2 cellular contexts compared by ENCODE assay signal in the genomic region with DNA sequence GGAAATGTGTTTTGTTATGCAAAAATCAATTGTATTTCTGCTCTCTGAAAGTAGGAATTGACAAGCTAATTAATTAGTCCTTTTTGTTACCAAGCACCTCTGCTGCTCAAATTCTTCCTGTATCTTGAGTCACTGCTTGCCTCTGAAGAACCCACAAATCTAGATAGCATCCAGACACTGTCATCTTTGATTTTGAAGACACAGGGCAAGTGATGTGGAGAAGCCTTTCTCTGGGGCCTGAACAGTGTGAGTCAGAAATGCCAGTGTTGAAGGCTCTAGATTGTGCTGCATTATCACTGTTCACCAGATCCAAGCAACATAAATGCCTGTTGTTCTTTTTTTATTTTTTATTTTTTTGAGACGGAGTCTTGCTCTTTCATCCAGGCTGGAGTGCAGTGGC.
TF ChIP-seq lines count a peak whose summit lies in the region.

No MANE protein-coding gene starts in this region.

TF ChIP-seq in SK-N-SH treated with all-trans-retinoic acid at 6 μM for 48 hours, 23 proteins besides CTCF, POLR2A, EP300 and RAD21:
- TF ChIP-seq ESRRG (CRISPR knock-in tag; IDR thresholded peaks at IDR 0.05) (no peak), TOX (CRISPR knock-in tag; IDR thresholded peaks at IDR 0.05; ENCODE audit: borderline replicate concordance) (no peak), PPARA (CRISPR knock-in tag; IDR thresholded peaks at IDR 0.05; ENCODE audit: borderline replicate concordance) (no peak), OSR1 (CRISPR knock-in tag; IDR thresholded peaks at IDR 0.05) (no peak), ZNF8 (CRISPR knock-in tag; IDR thresholded peaks at IDR 0.05) (no peak), RARB (CRISPR knock-in tag; IDR thresholded peaks at IDR 0.05) (no peak), BACH2 (CRISPR knock-in tag; IDR thresholded peaks at IDR 0.05; ENCODE audit: borderline replicate concordance) (no peak), ZNF565 (CRISPR knock-in tag; conservative IDR thresholded peaks at IDR 0.05; ENCODE audit: low read depth) (no peak), ZC3H10 (CRISPR knock-in tag; IDR thresholded peaks at IDR 0.05) (no peak), SNAI2 (CRISPR knock-in tag; IDR thresholded peaks at IDR 0.05) (no peak), ARNTL (CRISPR knock-in tag; IDR thresholded peaks at IDR 0.05; ENCODE audit: borderline replicate concordance, low read depth) (no peak)
- TF ChIP-seq, protein P1, sequence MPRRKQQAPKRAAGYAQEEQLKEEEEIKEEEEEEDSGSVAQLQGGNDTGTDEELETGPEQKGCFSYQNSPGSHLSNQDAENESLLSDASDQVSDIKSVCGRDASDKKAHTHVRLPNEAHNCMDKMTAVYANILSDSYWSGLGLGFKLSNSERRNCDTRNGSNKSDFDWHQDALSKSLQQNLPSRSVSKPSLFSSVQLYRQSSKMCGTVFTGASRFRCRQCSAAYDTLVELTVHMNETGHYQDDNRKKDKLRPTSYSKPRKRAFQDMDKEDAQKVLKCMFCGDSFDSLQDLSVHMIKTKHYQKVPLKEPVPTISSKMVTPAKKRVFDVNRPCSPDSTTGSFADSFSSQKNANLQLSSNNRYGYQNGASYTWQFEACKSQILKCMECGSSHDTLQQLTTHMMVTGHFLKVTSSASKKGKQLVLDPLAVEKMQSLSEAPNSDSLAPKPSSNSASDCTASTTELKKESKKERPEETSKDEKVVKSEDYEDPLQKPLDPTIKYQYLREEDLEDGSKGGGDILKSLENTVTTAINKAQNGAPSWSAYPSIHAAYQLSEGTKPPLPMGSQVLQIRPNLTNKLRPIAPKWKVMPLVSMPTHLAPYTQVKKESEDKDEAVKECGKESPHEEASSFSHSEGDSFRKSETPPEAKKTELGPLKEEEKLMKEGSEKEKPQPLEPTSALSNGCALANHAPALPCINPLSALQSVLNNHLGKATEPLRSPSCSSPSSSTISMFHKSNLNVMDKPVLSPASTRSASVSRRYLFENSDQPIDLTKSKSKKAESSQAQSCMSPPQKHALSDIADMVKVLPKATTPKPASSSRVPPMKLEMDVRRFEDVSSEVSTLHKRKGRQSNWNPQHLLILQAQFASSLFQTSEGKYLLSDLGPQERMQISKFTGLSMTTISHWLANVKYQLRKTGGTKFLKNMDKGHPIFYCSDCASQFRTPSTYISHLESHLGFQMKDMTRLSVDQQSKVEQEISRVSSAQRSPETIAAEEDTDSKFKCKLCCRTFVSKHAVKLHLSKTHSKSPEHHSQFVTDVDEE (CRISPR knock-in tag; IDR thresholded peaks at IDR 0.05): no peak
- TF ChIP-seq, protein P2, sequence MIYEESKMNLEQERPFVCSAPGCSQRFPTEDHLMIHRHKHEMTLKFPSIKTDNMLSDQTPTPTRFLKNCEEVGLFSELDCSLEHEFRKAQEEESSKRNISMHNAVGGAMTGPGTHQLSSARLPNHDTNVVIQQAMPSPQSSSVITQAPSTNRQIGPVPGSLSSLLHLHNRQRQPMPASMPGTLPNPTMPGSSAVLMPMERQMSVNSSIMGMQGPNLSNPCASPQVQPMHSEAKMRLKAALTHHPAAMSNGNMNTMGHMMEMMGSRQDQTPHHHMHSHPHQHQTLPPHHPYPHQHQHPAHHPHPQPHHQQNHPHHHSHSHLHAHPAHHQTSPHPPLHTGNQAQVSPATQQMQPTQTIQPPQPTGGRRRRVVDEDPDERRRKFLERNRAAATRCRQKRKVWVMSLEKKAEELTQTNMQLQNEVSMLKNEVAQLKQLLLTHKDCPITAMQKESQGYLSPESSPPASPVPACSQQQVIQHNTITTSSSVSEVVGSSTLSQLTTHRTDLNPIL (CRISPR knock-in tag; IDR thresholded peaks at IDR 0.05; ENCODE audit: low read depth): no peak
- TF ChIP-seq, protein P3, sequence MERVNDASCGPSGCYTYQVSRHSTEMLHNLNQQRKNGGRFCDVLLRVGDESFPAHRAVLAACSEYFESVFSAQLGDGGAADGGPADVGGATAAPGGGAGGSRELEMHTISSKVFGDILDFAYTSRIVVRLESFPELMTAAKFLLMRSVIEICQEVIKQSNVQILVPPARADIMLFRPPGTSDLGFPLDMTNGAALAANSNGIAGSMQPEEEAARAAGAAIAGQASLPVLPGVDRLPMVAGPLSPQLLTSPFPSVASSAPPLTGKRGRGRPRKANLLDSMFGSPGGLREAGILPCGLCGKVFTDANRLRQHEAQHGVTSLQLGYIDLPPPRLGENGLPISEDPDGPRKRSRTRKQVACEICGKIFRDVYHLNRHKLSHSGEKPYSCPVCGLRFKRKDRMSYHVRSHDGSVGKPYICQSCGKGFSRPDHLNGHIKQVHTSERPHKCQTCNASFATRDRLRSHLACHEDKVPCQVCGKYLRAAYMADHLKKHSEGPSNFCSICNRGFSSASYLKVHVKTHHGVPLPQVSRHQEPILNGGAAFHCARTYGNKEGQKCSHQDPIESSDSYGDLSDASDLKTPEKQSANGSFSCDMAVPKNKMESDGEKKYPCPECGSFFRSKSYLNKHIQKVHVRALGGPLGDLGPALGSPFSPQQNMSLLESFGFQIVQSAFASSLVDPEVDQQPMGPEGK (CRISPR knock-in tag; IDR thresholded peaks at IDR 0.05; ENCODE audit: borderline replicate concordance): no peak

TF ChIP-seq in K562, 482 proteins besides CTCF, POLR2A, EP300 and RAD21 (continues in another document):
- peak; percentile 76 for TF ChIP-seq TCF3 (CRISPR knock-in tag; IDR thresholded peaks at IDR 0.05)
- peak; percentile 65 for TF ChIP-seq TAL1 (IDR thresholded peaks at IDR 0.05)
- peak; percentile 70 for TF ChIP-seq MEIS2 (IDR thresholded peaks at IDR 0.05; ENCODE audit: partially characterized antibody)
- no peak for TF ChIP-seq SMAD3 (CRISPR knock-in tag; conservative IDR thresholded peaks at IDR 0.05)
- TF ChIP-seq, protein P4, sequence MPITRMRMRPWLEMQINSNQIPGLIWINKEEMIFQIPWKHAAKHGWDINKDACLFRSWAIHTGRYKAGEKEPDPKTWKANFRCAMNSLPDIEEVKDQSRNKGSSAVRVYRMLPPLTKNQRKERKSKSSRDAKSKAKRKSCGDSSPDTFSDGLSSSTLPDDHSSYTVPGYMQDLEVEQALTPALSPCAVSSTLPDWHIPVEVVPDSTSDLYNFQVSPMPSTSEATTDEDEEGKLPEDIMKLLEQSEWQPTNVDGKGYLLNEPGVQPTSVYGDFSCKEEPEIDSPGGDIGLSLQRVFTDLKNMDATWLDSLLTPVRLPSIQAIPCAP (CRISPR knock-in tag; IDR thresholded peaks at IDR 0.05; ENCODE audit: borderline replicate concordance): no peak
- TF ChIP-seq SMARCA5 (IDR thresholded peaks at IDR 0.05): no peak
- no peak for TF ChIP-seq ZNF217 (CRISPR knock-in tag; IDR thresholded peaks at IDR 0.05)
- TF ChIP-seq ASH1L (IDR thresholded peaks at IDR 0.05; ENCODE audit: borderline replicate concordance, low read depth, partially characterized antibody): no peak
- no peak for TF ChIP-seq NFE2L1 (tag; IDR thresholded peaks at IDR 0.05; ENCODE audit: borderline replicate concordance, low read depth)
- TF ChIP-seq ZNF146 (CRISPR knock-in tag; IDR thresholded peaks at IDR 0.05; ENCODE audit: unreplicated experiment): no peak
- TF ChIP-seq ILF3 (IDR thresholded peaks at IDR 0.05; ENCODE audit: borderline replicate concordance): no peak
- TF ChIP-seq KDM1A (IDR thresholded peaks at IDR 0.05): peak; percentile 93
- no peak for TF ChIP-seq LEF1 (IDR thresholded peaks at IDR 0.05)
- no peak for TF ChIP-seq ZNF780A (CRISPR knock-in tag; IDR thresholded peaks at IDR 0.05)
- peak; percentile 53 for TF ChIP-seq TEAD4 (IDR thresholded peaks at IDR 0.05; ENCODE audit: low read length)
- no peak for TF ChIP-seq TEAD4 (CRISPR knock-in tag; IDR thresholded peaks at IDR 0.05; ENCODE audit: borderline replicate concordance)
- no peak for TF ChIP-seq ZKSCAN3 (CRISPR knock-in tag; IDR thresholded peaks at IDR 0.05)
- TF ChIP-seq, protein P5, sequence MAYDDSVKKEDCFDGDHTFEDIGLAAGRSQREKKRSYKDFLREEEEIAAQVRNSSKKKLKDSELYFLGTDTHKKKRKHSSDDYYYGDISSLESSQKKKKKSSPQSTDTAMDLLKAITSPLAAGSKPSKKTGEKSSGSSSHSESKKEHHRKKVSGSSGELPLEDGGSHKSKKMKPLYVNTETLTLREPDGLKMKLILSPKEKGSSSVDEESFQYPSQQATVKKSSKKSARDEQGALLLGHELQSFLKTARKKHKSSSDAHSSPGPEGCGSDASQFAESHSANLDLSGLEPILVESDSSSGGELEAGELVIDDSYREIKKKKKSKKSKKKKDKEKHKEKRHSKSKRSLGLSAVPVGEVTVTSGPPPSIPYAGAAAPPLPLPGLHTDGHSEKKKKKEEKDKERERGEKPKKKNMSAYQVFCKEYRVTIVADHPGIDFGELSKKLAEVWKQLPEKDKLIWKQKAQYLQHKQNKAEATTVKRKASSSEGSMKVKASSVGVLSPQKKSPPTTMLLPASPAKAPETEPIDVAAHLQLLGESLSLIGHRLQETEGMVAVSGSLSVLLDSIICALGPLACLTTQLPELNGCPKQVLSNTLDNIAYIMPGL (CRISPR knock-in tag; IDR thresholded peaks at IDR 0.05): no peak
- TF ChIP-seq, protein P6, sequence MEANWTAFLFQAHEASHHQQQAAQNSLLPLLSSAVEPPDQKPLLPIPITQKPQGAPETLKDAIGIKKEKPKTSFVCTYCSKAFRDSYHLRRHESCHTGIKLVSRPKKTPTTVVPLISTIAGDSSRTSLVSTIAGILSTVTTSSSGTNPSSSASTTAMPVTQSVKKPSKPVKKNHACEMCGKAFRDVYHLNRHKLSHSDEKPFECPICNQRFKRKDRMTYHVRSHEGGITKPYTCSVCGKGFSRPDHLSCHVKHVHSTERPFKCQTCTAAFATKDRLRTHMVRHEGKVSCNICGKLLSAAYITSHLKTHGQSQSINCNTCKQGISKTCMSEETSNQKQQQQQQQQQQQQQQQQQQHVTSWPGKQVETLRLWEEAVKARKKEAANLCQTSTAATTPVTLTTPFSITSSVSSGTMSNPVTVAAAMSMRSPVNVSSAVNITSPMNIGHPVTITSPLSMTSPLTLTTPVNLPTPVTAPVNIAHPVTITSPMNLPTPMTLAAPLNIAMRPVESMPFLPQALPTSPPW (CRISPR knock-in tag; IDR thresholded peaks at IDR 0.05): no peak
- TF ChIP-seq RNF2 (IDR thresholded peaks at IDR 0.05): no peak
- TF ChIP-seq, protein P2 (CRISPR knock-in tag; IDR thresholded peaks at IDR 0.05): no peak
- TF ChIP-seq SMARCA4 (IDR thresholded peaks at IDR 0.05): peak; percentile 67
- TF ChIP-seq EGR1 (conservative IDR thresholded peaks at IDR 0.05): no peak
- TF ChIP-seq ZNF311 (CRISPR knock-in tag; IDR thresholded peaks at IDR 0.05): no peak
- TF ChIP-seq, protein P7, sequence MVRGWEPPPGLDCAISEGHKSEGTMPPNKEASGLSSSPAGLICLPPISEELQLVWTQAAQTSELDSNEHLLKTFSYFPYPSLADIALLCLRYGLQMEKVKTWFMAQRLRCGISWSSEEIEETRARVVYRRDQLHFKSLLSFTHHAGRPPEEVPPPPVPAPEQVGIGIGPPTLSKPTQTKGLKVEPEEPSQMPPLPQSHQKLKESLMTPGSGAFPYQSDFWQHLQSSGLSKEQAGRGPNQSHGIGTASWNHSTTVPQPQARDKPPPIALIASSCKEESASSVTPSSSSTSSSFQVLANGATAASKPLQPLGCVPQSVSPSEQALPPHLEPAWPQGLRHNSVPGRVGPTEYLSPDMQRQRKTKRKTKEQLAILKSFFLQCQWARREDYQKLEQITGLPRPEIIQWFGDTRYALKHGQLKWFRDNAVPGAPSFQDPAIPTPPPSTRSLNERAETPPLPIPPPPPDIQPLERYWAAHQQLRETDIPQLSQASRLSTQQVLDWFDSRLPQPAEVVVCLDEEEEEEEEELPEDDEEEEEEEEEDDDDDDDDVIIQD (CRISPR knock-in tag; IDR thresholded peaks at IDR 0.05): no peak
- TF ChIP-seq, protein P8, sequence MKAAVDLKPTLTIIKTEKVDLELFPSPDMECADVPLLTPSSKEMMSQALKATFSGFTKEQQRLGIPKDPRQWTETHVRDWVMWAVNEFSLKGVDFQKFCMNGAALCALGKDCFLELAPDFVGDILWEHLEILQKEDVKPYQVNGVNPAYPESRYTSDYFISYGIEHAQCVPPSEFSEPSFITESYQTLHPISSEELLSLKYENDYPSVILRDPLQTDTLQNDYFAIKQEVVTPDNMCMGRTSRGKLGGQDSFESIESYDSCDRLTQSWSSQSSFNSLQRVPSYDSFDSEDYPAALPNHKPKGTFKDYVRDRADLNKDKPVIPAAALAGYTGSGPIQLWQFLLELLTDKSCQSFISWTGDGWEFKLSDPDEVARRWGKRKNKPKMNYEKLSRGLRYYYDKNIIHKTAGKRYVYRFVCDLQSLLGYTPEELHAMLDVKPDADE (conservative IDR thresholded peaks at IDR 0.05; ENCODE audit: control insufficient read depth, low read depth, low read length): no peak
- TF ChIP-seq TRIM24 (IDR thresholded peaks at IDR 0.05): peak; percentile 36 to 75; a peak in 3 of 4 replicates
- no peak for TF ChIP-seq NR3C1 (CRISPR knock-in tag; IDR thresholded peaks at IDR 0.05)
- TF ChIP-seq HEY1 (CRISPR knock-in tag; IDR thresholded peaks at IDR 0.05; ENCODE audit: borderline replicate concordance): no peak
- TF ChIP-seq RBM14 (IDR thresholded peaks at IDR 0.05; ENCODE audit: borderline replicate concordance, insufficient read depth, low read depth, low read length): no peak
- TF ChIP-seq SNIP1 (IDR thresholded peaks at IDR 0.05; ENCODE audit: low read depth): no peak
- peak; percentile 53 for TF ChIP-seq SOX6 (IDR thresholded peaks at IDR 0.05)
- peak in 1 of 2 experiments; percentile 45; a peak in 1 of 4 replicates for TF ChIP-seq TEAD1 (CRISPR knock-in tag; IDR thresholded peaks at IDR 0.05)
- no peak for TF ChIP-seq GABPA (tag; conservative IDR thresholded peaks at IDR 0.05; ENCODE audit: low read depth)
- TF ChIP-seq RBM25 (IDR thresholded peaks at IDR 0.05; ENCODE audit: low read depth, low read length, severe bottlenecking): peak; percentile 26
- no peak for TF ChIP-seq ZEB2 (IDR thresholded peaks at IDR 0.05)
- TF ChIP-seq MYBL2 (IDR thresholded peaks at IDR 0.05; ENCODE audit: low read depth): no peak
- no peak for TF ChIP-seq MYBL2 (CRISPR knock-in tag; IDR thresholded peaks at IDR 0.05; ENCODE audit: borderline replicate concordance)
- no peak for TF ChIP-seq CSDE1 (IDR thresholded peaks at IDR 0.05)
- TF ChIP-seq ZBTB1 (CRISPR knock-in tag; IDR thresholded peaks at IDR 0.05; ENCODE audit: borderline replicate concordance, low read depth): no peak
- no peak for TF ChIP-seq ZNF134 (CRISPR knock-in tag; conservative IDR thresholded peaks at IDR 0.05)
